30 cellular contexts compared by ENCODE assay signal in the genomic region with DNA sequence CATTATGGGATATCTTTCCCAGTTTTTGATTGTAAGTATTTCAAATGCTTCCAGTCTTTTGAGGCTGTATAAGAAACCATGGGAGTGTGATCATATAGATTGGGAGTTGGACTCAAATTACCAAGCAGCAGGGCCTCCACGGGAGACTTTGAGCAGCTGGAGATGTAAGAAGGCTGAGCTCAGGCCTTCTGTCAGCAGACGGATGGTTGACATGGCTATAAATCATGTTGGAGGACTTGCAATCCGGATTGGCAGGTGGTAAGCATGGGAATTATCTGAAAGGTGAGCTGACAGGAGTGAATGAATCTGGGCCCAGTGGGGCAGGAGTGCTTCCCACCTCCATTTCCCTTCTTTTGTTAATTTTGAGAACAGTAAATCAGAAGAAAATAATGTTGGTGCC.
DNase-seq lines count a peak whose midpoint lies in the region; FAIRE-seq and TF ChIP-seq lines count a peak whose summit lies in the region.
"Had no signal": no experiment of that assay in that cellular context is flagged by ENCODE, and none has a peak within 500 bp of the region (broad histone marks: within the 10 kb centered on the region; RNA-seq: fewer than 3 reads in every experiment).

No MANE protein-coding gene starts in this region.

- no peak overlapping the region for H3K4ac ChIP-seq in H1 (replicated peaks; ENCODE audit: insufficient read length, low read depth, low read length)

- H2BK12ac ChIP-seq in H1 (ENCODE audit: low read depth, low read length) = no peak overlapping the region; the same call in 1 of the 2 replicates

- H3K79me2 ChIP-seq in H1 (ENCODE audit: control insufficient read depth in 1 of 2, insufficient read depth in 2 of 2, low read length in 2 of 2) (no peaks in the 10 kb centered on the region), OCI-LY7 (ENCODE audit: insufficient read depth, low read depth, low read length) (no peaks in the 10 kb centered on the region)

- no peak overlapping the region for H3K56ac ChIP-seq in H1 (replicated peaks; ENCODE audit: insufficient read length, low read depth, low read length)

- no peak overlapping the region for H3K4me2 ChIP-seq in H1 (ENCODE audit: insufficient read depth in 1 of 2, low read depth in 2 of 2, low read length in 2 of 2)
- H3K4me2 ChIP-seq in OCI-LY7 (ENCODE audit: low read length) = no peak overlapping the region
- H3K4me2 ChIP-seq: BLaER1 had no signal

- H3K4me3 ChIP-seq in H1 (ENCODE audit: extremely low read depth in 1 of 4, insufficient read depth in 2 of 4, low read depth in 3 of 4, low read length in 4 of 4) (no peak overlapping the region), OCI-LY7 (ENCODE audit: low read depth, low read length, poor library complexity, severe bottlenecking) (no peak overlapping the region), testis (no peak overlapping the region)
- H3K4me3 ChIP-seq: ascending aorta, BLaER1, cardiac muscle cell, colonic mucosa, lung, mucosa of descending colon, pancreas, transverse colon had no signal

- H4K5ac ChIP-seq in H1 (ENCODE audit: insufficient read length, low read depth, low read length) = no peak overlapping the region

- no peaks in the 10 kb centered on the region for H3K27me3 Mint-ChIP-seq in Calu3 (ENCODE audit: unreplicated experiment)
- H3K27me3 Mint-ChIP-seq: activated CD8-positive, alpha-beta T cell treated with anti-CD3 and anti-CD28 coated beads for 36 hours had no signal

- H2BK5ac ChIP-seq in H1 (ENCODE audit: low read depth, low read length) = no peak overlapping the region

- BruUV-seq in OCI-LY7 (replicated peaks; lab: Mats Ljungman, UMichigan) (no TSS peak), Calu3 (replicated peaks; lab: Mats Ljungman, UMichigan) (no TSS peak)

- no peak overlapping the region for H3K9ac ChIP-seq in H1 (replicated peaks in 1 of 4; ENCODE audit: extremely low read depth in 1 of 4, low read depth in 3 of 4, low read length in 3 of 4)
- H3K9ac ChIP-seq: BLaER1 had no signal

- no peak for FAIRE-seq in H1 (lab: Jason Lieb, UNC)
- FAIRE-seq: pancreas, TTC549 had no signal

- TF ChIP-seq CTCF in H1 (IDR thresholded peaks at IDR 0.05; ENCODE audit: control extremely low read depth in 1 of 3, insufficient read depth in 1 of 3, low read depth in 1 of 3, low read length in 3 of 3) (no peak), OCI-LY7 (conservative IDR thresholded peaks at IDR 0.05; ENCODE audit: low read length) (no peak), testis (IDR thresholded peaks at IDR 0.05) (no peak), Calu3 (IDR thresholded peaks at IDR 0.05; ENCODE audit: unreplicated experiment) (no peak)

- no peak overlapping the region for H4K91ac ChIP-seq in H1 (replicated peaks; ENCODE audit: insufficient read length, low read length)

- H3K14ac ChIP-seq in H1 (ENCODE audit: insufficient read length) = no peak overlapping the region

- H2BK20ac ChIP-seq in H1 (ENCODE audit: low read length) = peak overlapping the region; percentile 34; the same call in 1 of the 2 replicates

- WGBS in H1 (ENCODE audit: extremely low coverage in 1 of 2, insufficient coverage in 1 of 2, insufficient read length in 1 of 2, insufficient replicate concordance in 2 of 2, low coverage in 1 of 2, low lambda C conversion rate in 2 of 2, missing lambda C conversion rate in 1 of 2), 2 experiments = 81% methylated on average over 3 of the region's 3 CpGs; no CpG with 5 or more reads in 1 of the 2 experiments
- 73 to 84% methylated on average over 3 of the region's 3 CpGs for WGBS in testis, 2 donors

- H3K9me3 ChIP-seq in H1 (ENCODE audit: insufficient read depth in 2 of 2, low read depth in 1 of 2, low read length in 1 of 2) = no peaks in the 10 kb centered on the region
- H3K9me3 ChIP-seq in OCI-LY7 (ENCODE audit: low read length) = no peaks in the 10 kb centered on the region
- no peaks in the 10 kb centered on the region for H3K9me3 ChIP-seq in testis
- H3K9me3 ChIP-seq: ascending aorta, BLaER1, colonic mucosa, mucosa of descending colon, pancreas, transverse colon had no signal

- H2BK120ac ChIP-seq in H1 (replicated peaks; ENCODE audit: low read depth, low read length) = no peak overlapping the region

- H3K9me3 Mint-ChIP-seq in Calu3 (ENCODE audit: low read depth, unreplicated experiment) = no peaks in the 10 kb centered on the region
- H3K9me3 Mint-ChIP-seq: activated CD8-positive, alpha-beta T cell treated with anti-CD3 and anti-CD28 coated beads for 36 hours; activated naive CD8-positive, alpha-beta T cell treated with anti-CD3 and anti-CD28 coated beads, Interleukin-2, amount 10 ng/mL, durations not matched to agents 7 days and 5 days; nephron progenitor cell had no signal

- no peak overlapping the region for H3K4me3 Mint-ChIP-seq in Calu3 (ENCODE audit: low read depth, unreplicated experiment)
- H3K4me3 Mint-ChIP-seq: activated CD8-positive, alpha-beta T cell treated with anti-CD3 and anti-CD28 coated beads for 36 hours; activated naive CD8-positive, alpha-beta T cell treated with anti-CD3 and anti-CD28 coated beads, Interleukin-2, amount 10 ng/mL, durations not matched to agents 7 days and 5 days; nephron progenitor cell had no signal

- H3K4me1 Mint-ChIP-seq in Calu3 (ENCODE audit: low read depth, unreplicated experiment) = no peaks in the 10 kb centered on the region

- no peak for TF ChIP-seq RAD21 in H1 (IDR thresholded peaks at IDR 0.05 in 1 of 2, conservative IDR thresholded peaks at IDR 0.05 in 1 of 2; ENCODE audit: low read depth in 2 of 2, low read length in 2 of 2)

- H3K36me3 ChIP-seq in H1 (ENCODE audit: control insufficient read depth in 2 of 4, insufficient read depth in 4 of 4, low read length in 3 of 4) = no peaks in the 10 kb centered on the region
- no peaks in the 10 kb centered on the region for H3K36me3 ChIP-seq in OCI-LY7 (ENCODE audit: insufficient read depth, low read length)
- H3K36me3 ChIP-seq in testis (ENCODE audit: low read depth, missing control alignments) = no peaks in the 10 kb centered on the region
- H3K36me3 ChIP-seq: ascending aorta, BLaER1, cardiac muscle cell, colonic mucosa, pancreas, transverse colon had no signal

- no peak overlapping the region for H2AK5ac ChIP-seq in H1 (ENCODE audit: low read depth, low read length)

- H2BK15ac ChIP-seq in H1 (ENCODE audit: low read length) = no peak overlapping the region

- POLR2A ChIA-PET in H1 (lab: Charles Lee; ENCODE audit: partially characterized antibody) = interaction anchor here (0.6 to 1.4 kb wide), 7 partner anchors 15 to 275 kb away, joined by 3 to 6 read pairs (median 3); partner anchors contain the start of genes LRIG2 and PPM1J
- POLR2A ChIA-PET in OCI-LY7 (lab: Charles Lee) = interaction anchor here (1.8 kb wide), 1 partner anchor 63 kb away, joined by 4 read pairs; no protein-coding TSS in a partner anchor

- no peak overlapping the region; the same call in 1 of the 2 replicates for H4K8ac ChIP-seq in H1 (ENCODE audit: extremely low read depth, insufficient read depth, low read length)

- no peak overlapping the region for H3K23ac ChIP-seq in H1 (ENCODE audit: insufficient read length)

- H2AFZ ChIP-seq in H1 (ENCODE audit: low read length) (no peak overlapping the region), OCI-LY7 (ENCODE audit: low read length) (no peak overlapping the region)

- TF ChIP-seq EP300 in H1 (IDR thresholded peaks at IDR 0.05; ENCODE audit: borderline replicate concordance in 1 of 2, low read depth in 2 of 2, low read length in 2 of 2) = no peak

- H3K27ac ChIP-seq in H1 (ENCODE audit: low read depth, low read length) = no peak overlapping the region
- no peak overlapping the region for H3K27ac ChIP-seq in OCI-LY7 (ENCODE audit: low read depth, low read length, poor library complexity, severe bottlenecking)
- H3K27ac ChIP-seq in testis = no peak overlapping the region
- H3K27ac ChIP-seq: ascending aorta, BLaER1, cardiac muscle cell, colonic mucosa, pancreas, transverse colon had no signal

- H4K20me1 ChIP-seq in H1 (replicated peaks in 1 of 2; ENCODE audit: control insufficient read depth in 1 of 2, insufficient read depth in 2 of 2, low read length in 2 of 2) = no peaks in the 10 kb centered on the region
- H4K20me1 ChIP-seq in OCI-LY7 (ENCODE audit: insufficient read depth, low read length) = no peaks in the 10 kb centered on the region
- H4K20me1 ChIP-seq: BLaER1 had no signal

- intact Hi-C loops in OCI-LY7 (cut with micrococcal nuclease; ENCODE audit: unreplicated experiment) (no loop called here), testis (cut with DNase I; ENCODE audit: low total_unique reads) (no loop called here), Calu3 (cut with micrococcal nuclease; ENCODE audit: unreplicated experiment) (no loop called here)

- DNase-seq in DMS53 treated with DMSO at 0.1 percent for 48 hours (lab: John Stamatoyannopoulos, UW; ENCODE audit: unreplicated experiment) = peak; percentile 9
- peak; percentile 18 for DNase-seq in NCI-H1694 (lab: John Stamatoyannopoulos, UW)
- peak; percentile 50 for DNase-seq in NCI-H446 treated with DMSO at 0.1 percent for 48 hours (lab: John Stamatoyannopoulos, UW)
- no peak for DNase-seq in H1 (ENCODE audit: low read depth in 1 of 2, low spot score in 2 of 2)
- no peak for DNase-seq in OCI-LY7 (ENCODE audit: low spot score)
- no peak for DNase-seq in retina
- no peak for DNase-seq in testis
- no peak for DNase-seq in Calu3
- DNase-seq: activated CD4-positive, CD25-positive, alpha-beta regulatory T cell treated with anti-CD3 and anti-CD28 coated beads, Interleukin-2, amount 50 U/mL, for 72 hours; activated CD8-positive, alpha-beta T cell treated with anti-CD3 and anti-CD28 coated beads for 36 hours; activated effector memory CD4-positive, alpha-beta T cell treated with anti-CD3 and anti-CD28 coated beads, Interleukin-2, amount 50 U/mL, for 16 hours; activated naive CD8-positive, alpha-beta T cell treated with anti-CD3 and anti-CD28 coated beads, Interleukin-2, amount 10 ng/mL, durations not matched to agents 7 days and 5 days; colonic mucosa; DMS79 treated with DMSO at 0.1 percent for 48 hours; effector memory CD4-positive, alpha-beta T cell; GF-D8; H7; IMR-90; mucosa of descending colon; NCI-H2081 treated with DMSO at 0.1 percent for 48 hours; nephron progenitor cell; pancreas; right cardiac atrium; T-helper 1 cell; transverse colon had no signal

- TF ChIP-seq POLR2A in H1 (IDR thresholded peaks at IDR 0.05; ENCODE audit: control extremely low read depth in 1 of 2, low read depth in 2 of 2, low read length in 2 of 2) = no peak
- TF ChIP-seq POLR2A in testis (IDR thresholded peaks at IDR 0.05) = no peak

- no peaks in the 10 kb centered on the region for H3K36me3 Mint-ChIP-seq in Calu3 (ENCODE audit: insufficient read depth, unreplicated experiment)
- H3K36me3 Mint-ChIP-seq: activated naive CD8-positive, alpha-beta T cell treated with anti-CD3 and anti-CD28 coated beads, Interleukin-2, amount 10 ng/mL, durations not matched to agents 7 days and 5 days had no signal

- no peaks in the 10 kb centered on the region for H3K79me1 ChIP-seq in H1 (ENCODE audit: low read depth, low read length)

- H3K9me2 ChIP-seq in OCI-LY7 (ENCODE audit: insufficient read depth, low read length) = no peaks in the 10 kb centered on the region

- H3K18ac ChIP-seq in H1 (ENCODE audit: extremely low read depth, low read length) = no peak overlapping the region

- H3K27me3 ChIP-seq in H1 (replicated peaks in 1 of 4; ENCODE audit: control insufficient read depth in 3 of 4, extremely low read depth in 1 of 4, insufficient read depth in 3 of 4, low read length in 3 of 4) = no peaks in the 10 kb centered on the region; a peak in 1 of 7 replicates
- H3K27me3 ChIP-seq in testis = no peaks in the 10 kb centered on the region
- H3K27me3 ChIP-seq: ascending aorta, BLaER1, cardiac muscle cell, colonic mucosa, pancreas, transverse colon had no signal

- CTCF ChIA-PET in H1 (lab: Charles Lee; ENCODE audit: partially characterized antibody) (interaction anchor here (0.5 to 13.9 kb wide), 13 partner anchors 8 to 427 kb away, joined by 3 to 547 read pairs (median 4); partner anchors contain the start of gene PPM1J), OCI-LY7 (lab: Charles Lee; ENCODE audit: unreplicated experiment) (no interaction called here), Calu3 (lab: Charles Lee) (interaction anchor here (1.5 kb wide), 1 partner anchor 83 kb away, joined by 5 read pairs; the partner anchor contains the start of gene PPM1J)

- H3K27ac Mint-ChIP-seq in Calu3 (ENCODE audit: unreplicated experiment) = no peak overlapping the region
- H3K27ac Mint-ChIP-seq: activated CD8-positive, alpha-beta T cell treated with anti-CD3 and anti-CD28 coated beads for 36 hours; activated naive CD8-positive, alpha-beta T cell treated with anti-CD3 and anti-CD28 coated beads, Interleukin-2, amount 10 ng/mL, durations not matched to agents 7 days and 5 days; nephron progenitor cell had no signal

- no peaks in the 10 kb centered on the region; the same call in 1 of the 2 replicates for H3K23me2 ChIP-seq in H1 (ENCODE audit: low read depth, low read length)

- peaks cover 2 to 22% (median 13%) of the 10 kb centered on the region in 4 experiments for H3K4me1 ChIP-seq in H1 (replicated peaks in 1 of 4; ENCODE audit: control insufficient read depth in 3 of 4, insufficient read depth in 4 of 4, low read length in 3 of 4)
- no peaks in the 10 kb centered on the region for H3K4me1 ChIP-seq in OCI-LY7 (ENCODE audit: insufficient read depth, low read length, poor library complexity, severe bottlenecking)
- peaks cover 15% of the 10 kb centered on the region for H3K4me1 ChIP-seq in testis
- H3K4me1 ChIP-seq: ascending aorta, colonic mucosa, transverse colon had no signal

Comparison
In these comparisons a context has a peak if more than half of its experiments do, and no peak if none do; other contexts are left out.
1. DNase-seq: peak in DMS53 treated with DMSO at 0.1 percent for 48 hours (single experiment), NCI-H1694 (single experiment) and NCI-H446 treated with DMSO at 0.1 percent for 48 hours (single experiment); none in H1 (0 of 2), OCI-LY7 (single experiment), retina (single experiment), testis (single experiment) and Calu3 (single experiment).